In genomic region chr19:10959277-10959968, GRCh38 we compare ENCODE assay signal across 1 cellular context.
A peak's percentile ranks its signal among the peaks of the same experiment; 100 is the strongest.
TF ChIP-seq lines count a peak whose summit lies in the region.

No MANE protein-coding gene starts in this region.

TF ChIP-seq in HepG2, 621 proteins besides CTCF, POLR2A, EP300 and RAD21:
- TF ChIP-seq ZBTB38 (CRISPR knock-in tag; IDR thresholded peaks at IDR 0.05) (peak; percentile 66; the same call in 1 of the 2 replicates), ZNF816 (CRISPR knock-in tag; IDR thresholded peaks at IDR 0.05; ENCODE audit: borderline replicate concordance) (0 out of 2 replicates have a peak, but pooled peaks have one; percentile 52), ZNF460 (CRISPR knock-in tag; IDR thresholded peaks at IDR 0.05; ENCODE audit: borderline replicate concordance) (peak; percentile 68), ZNF709 (CRISPR knock-in tag; IDR thresholded peaks at IDR 0.05) (0 out of 2 replicates have a peak, but pooled peaks have one; percentile 31), ZNF224 (CRISPR knock-in tag; IDR thresholded peaks at IDR 0.05) (0 out of 2 replicates have a peak, but pooled peaks have one; percentile 17), ZNF33A (CRISPR knock-in tag; IDR thresholded peaks at IDR 0.05; ENCODE audit: borderline replicate concordance) (0 out of 2 replicates have a peak, but pooled peaks have one; percentile 16)
